In the genomic region with DNA sequence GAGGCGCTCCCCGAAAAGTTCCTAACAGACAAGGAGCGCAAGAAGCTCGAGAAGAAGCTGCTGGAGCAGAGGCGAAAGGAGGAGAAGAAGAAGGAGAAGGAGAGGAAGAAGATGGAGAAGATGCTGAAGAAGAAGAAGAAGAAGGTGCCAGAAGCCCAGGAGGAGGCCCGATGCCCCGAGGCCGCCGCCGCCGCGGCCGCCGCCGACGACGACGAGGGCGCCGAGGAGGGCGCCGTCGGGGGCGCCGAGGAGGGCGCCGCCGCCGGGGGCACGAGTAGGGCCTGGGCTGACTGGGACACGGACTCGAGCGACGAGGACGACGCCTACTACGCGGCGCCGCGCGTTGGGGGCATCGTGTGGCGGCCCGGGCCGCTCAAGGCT, we compare ENCODE assay signal across 8 cellular contexts. TPM values are rescaled to one million over a fixed set of nuclear protein-coding genes. Genes with fewer than 3 reads are reported as not detected.
A peak's percentile ranks its signal among the peaks of the same experiment; 100 is the strongest.
DNase-seq lines count a peak whose midpoint lies in the region; ATAC-seq, FAIRE-seq and TF ChIP-seq lines count a peak whose summit lies in the region.

No MANE protein-coding gene starts in this region.

- peak overlapping the region; percentile 97; the same call in 1 of the 2 replicates for H3K27ac ChIP-seq in HEK293 (ENCODE audit: extremely low read depth, low read depth, low read length)
- peak overlapping the region; percentile 76 for H3K27ac ChIP-seq in right cardiac atrium (ENCODE audit: low read length)

- no peaks in the 10 kb centered on the region for H3K27me3 ChIP-seq in right cardiac atrium (ENCODE audit: control insufficient read depth, insufficient read depth)

- no peaks in the 10 kb centered on the region for H3K36me3 ChIP-seq in HEK293 (ENCODE audit: control insufficient read depth in 2 of 2, insufficient read depth in 1 of 2, low read length in 2 of 2)

- ATAC-seq in right cardiac atrium (peak; percentile 0 to 1), HG02870 (IDR thresholded peaks at IDR 0.05; ENCODE audit: unreplicated experiment) (no peak)
- ATAC-seq in stimulated activated naive CD8-positive, alpha-beta T cell treated with anti-CD3 and anti-CD28 coated beads, Interleukin-15, Interleukin-2, amounts not matched to agents 100 U/mL and 50 U/mL, for 24 hours: peak; percentile 4

- intact Hi-C loops in activated CD4-positive, alpha-beta memory T cell treated with anti-CD3 and anti-CD28 coated beads for 36 hours (cut with micrococcal nuclease): loop anchor here (1.0 to 5.0 kb wide), 4 partner anchors 233 to 1498 kb away; partner anchors contain the start of genes RAB22A and RBM38
- intact Hi-C loops in right cardiac atrium (cut with DNase I): loop anchor here (5.0 to 10.0 kb wide), 4 partner anchors 95 to 155 kb away; partner anchors contain the start of genes ATP5F1E (in 2 of the 4), NELFCD (in 2 of the 4), PRELID3B (in 1 of the 4) and TUBB1 (in 1 of the 4)

- 25% methylated on average over 46 of the region's 46 CpGs for WGBS in right cardiac atrium

- H3K4me1 ChIP-seq in HEK293 (ENCODE audit: control insufficient read depth, insufficient read depth, low read length): peaks cover 12% of the 10 kb centered on the region
- H3K4me1 ChIP-seq in right cardiac atrium (ENCODE audit: control insufficient read depth, insufficient read depth, low read length): no peaks in the 10 kb centered on the region

- DNase-seq in activated CD4-positive, alpha-beta memory T cell treated with anti-CD3 and anti-CD28 coated beads for 36 hours: no peak
- no peak for DNase-seq in right cardiac atrium
- DNase-seq in stimulated activated naive CD8-positive, alpha-beta T cell treated with anti-CD3 and anti-CD28 coated beads, Interleukin-15, Interleukin-2, amounts not matched to agents 100 U/mL and 50 U/mL, for 24 hours: no peak
- DNase-seq in NCI-H2227 treated with DMSO at 0.1 percent for 48 hours (lab: John Stamatoyannopoulos, UW): no peak
- DNase-seq in AG08395 (ENCODE audit: low spot score): no peak
- no peak for DNase-seq in D721Med (ENCODE audit: insufficient read length, low spot score)

- no peak for TF ChIP-seq CTCF in HEK293 (tag by site-specific recombination; IDR thresholded peaks at IDR 0.05)
- no peak for TF ChIP-seq CTCF in D721Med (IDR thresholded peaks at IDR 0.05; ENCODE audit: insufficient read depth, missing control alignments)

- H3K27me3 Mint-ChIP-seq in activated CD4-positive, alpha-beta memory T cell treated with anti-CD3 and anti-CD28 coated beads for 36 hours: no peaks in the 10 kb centered on the region

- H3K36me3 Mint-ChIP-seq in activated CD4-positive, alpha-beta memory T cell treated with anti-CD3 and anti-CD28 coated beads for 36 hours: peaks cover 15% of the 10 kb centered on the region

- peak overlapping the region; percentile 88 for H3K4me3 Mint-ChIP-seq in activated CD4-positive, alpha-beta memory T cell treated with anti-CD3 and anti-CD28 coated beads for 36 hours

- H3K4me1 Mint-ChIP-seq in activated CD4-positive, alpha-beta memory T cell treated with anti-CD3 and anti-CD28 coated beads for 36 hours (ENCODE audit: low read depth): peaks cover 40% of the 10 kb centered on the region

- H3K27ac Mint-ChIP-seq in activated CD4-positive, alpha-beta memory T cell treated with anti-CD3 and anti-CD28 coated beads for 36 hours: peak overlapping the region; percentile 89

- no peaks in the 10 kb centered on the region for H3K9me3 ChIP-seq in HEK293 (ENCODE audit: control insufficient read depth, insufficient read depth, low read depth, low read length)
- H3K9me3 ChIP-seq in right cardiac atrium (ENCODE audit: control insufficient read depth, low read length): no peaks in the 10 kb centered on the region

- no peak for FAIRE-seq in D721Med (lab: Jason Lieb, UNC)

- CTCF ChIA-PET in HEK293 (lab: Yijun Ruan, JAX): no interaction called here
- CTCF ChIA-PET in activated CD4-positive, alpha-beta memory T cell treated with anti-CD3 and anti-CD28 coated beads for 36 hours (lab: Charles Lee): no interaction called here

- peak overlapping the region; percentile 86 for H3K4me3 ChIP-seq in HEK293 (ENCODE audit: low read depth, low read length)
- peak overlapping the region; percentile 100 for H3K4me3 ChIP-seq in right cardiac atrium (ENCODE audit: low read length)

- POLR2A ChIA-PET in HEK293 (lab: Yijun Ruan, JAX): interaction anchor here (1.7 to 2.0 kb wide), 3 partner anchors 18 to 239 kb away, joined by 6 to 12 read pairs (median 10); partner anchors contain the start of genes ATP5F1E and STX16
- POLR2A ChIA-PET in activated CD4-positive, alpha-beta memory T cell treated with anti-CD3 and anti-CD28 coated beads for 36 hours (lab: Charles Lee): interaction anchor here (0.6 to 1.9 kb wide), 7 partner anchors 16 to 275 kb away, joined by 3 to 12 read pairs (median 4); partner anchors contain the start of genes ATP5F1E and STX16

- no peaks in the 10 kb centered on the region for H3K9me3 Mint-ChIP-seq in activated CD4-positive, alpha-beta memory T cell treated with anti-CD3 and anti-CD28 coated beads for 36 hours

TF ChIP-seq in HEK293, 187 proteins besides CTCF, POLR2A, EP300 and RAD21:
- TF ChIP-seq PATZ1 (tag by site-specific recombination; IDR thresholded peaks at IDR 0.05) (no peak), ZNF513 (tag by site-specific recombination; IDR thresholded peaks at IDR 0.05) (peak; percentile 76)

RNA-seq across cellular contexts. Expression of gene GNAS, which starts 37.5 kb away (rescaled TPM):
- 100 to 1,000 TPM; 658 to 692 TPM for total RNA-seq in activated CD4-positive, alpha-beta memory T cell treated with anti-CD3 and anti-CD28 coated beads for 36 hours
- 1,000 to 10,000 TPM; 1,230 to 1,665 (median 1,377) TPM for total RNA-seq in right cardiac atrium
- 1,885 TPM for polyA plus RNA-seq in right cardiac atrium

RNA-seq across cellular contexts. Expression of gene GNAS-AS1, which starts 39.4 kb away (rescaled TPM):
- 1 to 10 TPM; 1.1 to 1.3 TPM for total RNA-seq in activated CD4-positive, alpha-beta memory T cell treated with anti-CD3 and anti-CD28 coated beads for 36 hours
- total RNA-seq in right cardiac atrium: under 1 TPM; 0.42 to 0.74 (median 0.50) TPM
- 0.32 TPM for polyA plus RNA-seq in right cardiac atrium
